In genomic region chr17:44088254-44088653, GRCh38 we compare ENCODE assay signal across 1 cellular context.
TF ChIP-seq lines count a peak whose summit lies in the region.

No MANE protein-coding gene starts in this region.

TF ChIP-seq in IMR-90, 13 proteins besides CTCF, POLR2A, EP300 and RAD21:
- TF ChIP-seq CHD1 (IDR thresholded peaks at IDR 0.05; ENCODE audit: low read depth, low read length) = no peak
- TF ChIP-seq FOS (IDR thresholded peaks at IDR 0.05; ENCODE audit: low read depth, low read length) = no peak
- TF ChIP-seq RFX5 (IDR thresholded peaks at IDR 0.05; ENCODE audit: low read depth, low read length) = no peak
- TF ChIP-seq BHLHE40 (IDR thresholded peaks at IDR 0.05; ENCODE audit: low read depth, low read length) = no peak
- TF ChIP-seq ELK1 (IDR thresholded peaks at IDR 0.05; ENCODE audit: borderline replicate concordance, low read depth, low read length) = no peak
- no peak for TF ChIP-seq MXI1 (IDR thresholded peaks at IDR 0.05; ENCODE audit: borderline replicate concordance, low read depth, low read length)
- no peak for TF ChIP-seq MAFK (IDR thresholded peaks at IDR 0.05; ENCODE audit: low read depth, low read length)
- TF ChIP-seq SMC3 (IDR thresholded peaks at IDR 0.05; ENCODE audit: low read depth, low read length) = no peak
- TF ChIP-seq USF2 (IDR thresholded peaks at IDR 0.05; ENCODE audit: low read depth, low read length) = no peak
- no peak for TF ChIP-seq NFE2L2 (IDR thresholded peaks at IDR 0.05; ENCODE audit: low read depth, low read length)
- no peak for TF ChIP-seq RCOR1 (IDR thresholded peaks at IDR 0.05; ENCODE audit: insufficient replicate concordance, low read length)
- TF ChIP-seq MAZ (IDR thresholded peaks at IDR 0.05; ENCODE audit: borderline replicate concordance, low read depth, low read length) = no peak
- TF ChIP-seq CEBPB (IDR thresholded peaks at IDR 0.05; ENCODE audit: low read depth, low read length) = no peak
TF ChIP-seq in IMR-90: peak in this region for 0.
